Comparison of ENCODE assay signal across 7 cellular contexts in the genomic region with DNA sequence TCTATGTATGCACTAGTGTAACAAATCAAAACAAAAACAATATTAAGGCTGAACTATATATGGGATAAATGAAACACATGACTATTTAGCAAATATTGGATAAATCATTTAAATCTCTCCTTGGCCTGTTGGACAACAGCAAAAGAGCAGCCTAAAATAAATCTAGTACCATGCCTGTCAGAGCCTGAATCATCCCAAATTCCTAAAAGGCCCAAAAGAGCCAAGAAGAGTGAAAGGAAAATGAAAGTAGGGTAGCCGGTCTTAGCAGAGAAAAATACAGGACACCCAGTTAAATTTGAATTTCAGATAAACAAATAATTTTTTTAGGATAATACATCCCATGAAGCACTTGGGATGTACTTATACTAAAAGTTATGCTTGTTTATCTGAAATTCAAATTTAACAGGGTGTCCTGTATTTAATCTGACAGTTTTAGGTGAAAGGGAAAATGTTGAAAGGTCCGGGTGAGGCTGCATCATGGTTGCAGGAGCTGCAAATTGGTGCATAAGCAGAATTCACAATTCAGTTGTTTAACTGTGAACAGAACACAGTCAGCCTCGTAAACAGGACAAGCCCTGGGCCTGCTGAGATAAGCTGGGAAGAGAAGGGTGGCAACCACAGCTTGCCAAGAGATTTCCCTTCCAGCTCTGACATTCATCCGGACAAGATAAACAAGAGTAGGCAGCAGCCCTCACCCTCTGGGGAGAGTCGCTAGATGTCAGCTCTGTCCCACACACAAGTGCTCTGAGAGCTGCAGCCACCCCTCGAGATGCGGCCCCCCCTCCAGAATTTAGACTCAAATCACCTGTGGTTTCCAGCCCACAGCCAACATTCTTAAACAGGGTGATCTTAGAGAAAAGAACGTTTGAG. TPM values are rescaled to one million over a fixed set of nuclear protein-coding genes. Genes with fewer than 3 reads are reported as not detected.
DNase-seq lines count a peak whose midpoint lies in the region; ATAC-seq and TF ChIP-seq lines count a peak whose summit lies in the region.

No MANE protein-coding gene starts in this region.

- H3K4me3 ChIP-seq in GM06990 (replicated peaks; ENCODE audit: low read depth, low read length) (no peak overlapping the region), RWPE2 (ENCODE audit: severe bottlenecking) (no peak overlapping the region), brain microvascular endothelial cell (ENCODE audit: low read depth, low read length) (no peak overlapping the region), smooth muscle cell (peak overlapping the region; percentile 14)

- H2AFZ ChIP-seq in smooth muscle cell (ENCODE audit: low read depth), result no peak overlapping the region

- DNase-seq in GM06990 (ENCODE audit: extremely low read depth, insufficient read length) (peak; percentile 45), RWPE2 (ENCODE audit: low spot score) (no peak), brain microvascular endothelial cell (peak; percentile 69), immature natural killer cell (peak; percentile 58 to 69 (median 63)), smooth muscle cell (lab: John Stamatoyannopoulos, UW; ENCODE audit: unreplicated experiment) (no peak), SKM-1 (lab: John Stamatoyannopoulos, UW; ENCODE audit: unreplicated experiment) (no peak)

- H3K4me1 Mint-ChIP-seq in immature natural killer cell, result peaks cover 5 to 17% of the 10 kb centered on the region in 2 donors

- no peak overlapping the region for H3K9ac ChIP-seq in smooth muscle cell (ENCODE audit: low read depth)

- H3K27me3 ChIP-seq in GM06990 (replicated peaks; ENCODE audit: control insufficient read depth, insufficient read depth, low read length), result no peaks in the 10 kb centered on the region
- H3K27me3 ChIP-seq in RWPE2 (ENCODE audit: insufficient read depth, poor library complexity, severe bottlenecking), result no peaks in the 10 kb centered on the region
- no peaks in the 10 kb centered on the region for H3K27me3 ChIP-seq in brain microvascular endothelial cell (replicated peaks)
- H3K27me3 ChIP-seq in smooth muscle cell (ENCODE audit: low read depth), result no peaks in the 10 kb centered on the region

- no peak overlapping the region for H3K27ac ChIP-seq in RWPE2 (ENCODE audit: poor library complexity, severe bottlenecking)
- no peak overlapping the region for H3K27ac ChIP-seq in brain microvascular endothelial cell
- peak overlapping the region; percentile 48 for H3K27ac ChIP-seq in smooth muscle cell (ENCODE audit: low read depth)

- H4K20me1 ChIP-seq in smooth muscle cell (ENCODE audit: low read depth), result no peaks in the 10 kb centered on the region

- peak overlapping the region in 4 of 6 donors; percentile 52 to 85 (median 59) for H3K27ac Mint-ChIP-seq in immature natural killer cell

- TF ChIP-seq CTCF in GM06990 (IDR thresholded peaks at IDR 0.05; ENCODE audit: insufficient read depth, low read length, poor library complexity, severe bottlenecking) (peak; percentile 37), RWPE2 (IDR thresholded peaks at IDR 0.05; ENCODE audit: poor library complexity, severe bottlenecking) (peak; percentile 82), brain microvascular endothelial cell (IDR thresholded peaks at IDR 0.05; ENCODE audit: low read depth, low read length, missing control alignments) (peak; percentile 60), smooth muscle cell (IDR thresholded peaks at IDR 0.05; ENCODE audit: borderline replicate concordance, insufficient read depth, poor library complexity, severe bottlenecking) (peak; percentile 5)

- H3K27me3 Mint-ChIP-seq in immature natural killer cell (ENCODE audit: low read depth in 3 of 3), result no peaks in the 10 kb centered on the region

- H3K4me3 Mint-ChIP-seq in immature natural killer cell, result peak overlapping the region in 4 of 5 donors; percentile 21 to 67 (median 24)

- 11% methylated on average over 8 of the region's 8 CpGs for WGBS in smooth muscle cell (ENCODE audit: low lambda C conversion rate)

- H3K36me3 ChIP-seq in GM06990 (ENCODE audit: control insufficient read depth, insufficient read depth, low read length) (no peaks in the 10 kb centered on the region), RWPE2 (ENCODE audit: low read depth) (no peaks in the 10 kb centered on the region), brain microvascular endothelial cell (replicated peaks) (no peaks in the 10 kb centered on the region), smooth muscle cell (ENCODE audit: low read depth) (no peaks in the 10 kb centered on the region)

- in situ Hi-C loops in brain microvascular endothelial cell (cut with HindIII; ENCODE audit: low pct_ligation_motif_present, low sequenced_read_pairs), result no loop called here

- peaks cover 4 to 8% (median 6%) of the 10 kb centered on the region in 3 donors for H3K36me3 Mint-ChIP-seq in immature natural killer cell

- H3K4me2 ChIP-seq in smooth muscle cell, result peak overlapping the region; percentile 80

- H3K4me1 ChIP-seq in RWPE2 (ENCODE audit: insufficient read depth, poor library complexity, severe bottlenecking) (peaks cover 15% of the 10 kb centered on the region), smooth muscle cell (ENCODE audit: low read depth) (peaks cover 26% of the 10 kb centered on the region)

- ATAC-seq in HG03460 (IDR thresholded peaks at IDR 0.05; ENCODE audit: unreplicated experiment) (peak; percentile 72), RWPE2 (ENCODE audit: low read depth) (peak; percentile 82)

- H3K9me3 ChIP-seq in RWPE2 (ENCODE audit: severe bottlenecking) (no peaks in the 10 kb centered on the region), smooth muscle cell (replicated peaks; ENCODE audit: low read depth) (no peaks in the 10 kb centered on the region)

- no peaks in the 10 kb centered on the region for H3K9me3 Mint-ChIP-seq in immature natural killer cell

- no peaks in the 10 kb centered on the region for H3K79me2 ChIP-seq in smooth muscle cell (ENCODE audit: low read depth)

- peaks cover 26% of the 10 kb centered on the region for H3F3A ChIP-seq in smooth muscle cell (ENCODE audit: low read depth)

RNA-seq across cellular contexts. Expression of a gene that starts 30.3 kb away (rescaled TPM):
- polyA plus RNA-seq in immature natural killer cell (10 to 100 TPM; 13.6 to 20.9 (median 20.0) TPM), smooth muscle cell (5.7 and 8.5 TPM in 2 replicates)
- 1.6 and 14.5 TPM in 2 replicates for total RNA-seq in smooth muscle cell

RNA-seq across cellular contexts. Expression of a gene that starts 30.4 kb away (rescaled TPM):
- polyA plus RNA-seq in immature natural killer cell (1 to 10 TPM; 2.4 to 6.4 (median 3.5) TPM), smooth muscle cell (3.0 and 4.6 TPM in 2 replicates)
- total RNA-seq in smooth muscle cell, result 3.5 and 4.2 TPM in 2 replicates

RNA-seq across cellular contexts. Expression of a gene that starts 54.2 kb away (rescaled TPM):
- 1 to 10 TPM; 3.6 to 9.9 (median 5.4) TPM for polyA plus RNA-seq in immature natural killer cell
- 3.0 and 4.9 TPM in 2 replicates for total RNA-seq in smooth muscle cell
- polyA plus RNA-seq in smooth muscle cell, result 1.6 and 1.7 TPM in 2 replicates

Comparison
In these comparisons a context has a peak if more than half of its experiments do, and no peak if none do; other contexts are left out.
1. DNase-seq: peak in GM06990 (single experiment), brain microvascular endothelial cell (single experiment) and immature natural killer cell (3 of 3); none in RWPE2 (single experiment), smooth muscle cell (single experiment) and SKM-1 (single experiment).
2. CTCF ChIP-seq: peak in every context shown above with its lines; median percentile 82 in RWPE2; 60 in brain microvascular endothelial cell; 37 in GM06990; 5 in smooth muscle cell.